Comparison of ENCODE assay signal across 2 cellular contexts in genomic region chr12:42128327-42128726, GRCh38.
TF ChIP-seq lines count a peak whose summit lies in the region.

No MANE protein-coding gene starts in this region.

TF ChIP-seq in HEK293, 187 proteins besides CTCF, POLR2A, EP300 and RAD21 (continued from another document):
- TF ChIP-seq, protein P1, sequence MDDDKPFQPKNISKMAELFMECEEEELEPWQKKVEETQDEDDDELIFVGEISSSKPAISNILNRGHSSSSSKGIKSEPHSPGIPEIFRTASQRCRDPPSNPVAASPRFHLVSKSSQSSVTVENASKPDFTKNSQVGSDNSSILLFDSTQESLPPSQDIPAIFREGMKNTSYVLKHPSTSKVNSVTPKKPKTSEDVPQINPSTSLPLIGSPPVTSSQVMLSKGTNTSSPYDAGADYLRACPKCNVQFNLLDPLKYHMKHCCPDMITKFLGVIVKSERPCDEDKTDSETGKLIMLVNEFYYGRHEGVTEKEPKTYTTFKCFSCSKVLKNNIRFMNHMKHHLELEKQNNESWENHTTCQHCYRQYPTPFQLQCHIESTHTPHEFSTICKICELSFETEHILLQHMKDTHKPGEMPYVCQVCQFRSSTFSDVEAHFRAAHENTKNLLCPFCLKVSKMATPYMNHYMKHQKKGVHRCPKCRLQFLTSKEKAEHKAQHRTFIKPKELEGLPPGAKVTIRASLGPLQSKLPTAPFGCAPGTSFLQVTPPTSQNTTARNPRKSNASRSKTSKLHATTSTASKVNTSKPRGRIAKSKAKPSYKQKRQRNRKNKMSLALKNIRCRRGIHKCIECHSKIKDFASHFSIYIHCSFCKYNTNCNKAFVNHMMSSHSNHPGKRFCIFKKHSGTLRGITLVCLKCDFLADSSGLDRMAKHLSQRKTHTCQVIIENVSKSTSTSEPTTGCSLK (tag by site-specific recombination; IDR thresholded peaks at IDR 0.05), result no peak
- peak; percentile 58; the same call in 1 of the 2 replicates for TF ChIP-seq SCRT2 (tag by site-specific recombination; IDR thresholded peaks at IDR 0.05)
- TF ChIP-seq SP7 (tag by site-specific recombination; IDR thresholded peaks at IDR 0.05), result peak; percentile 72
- no peak for TF ChIP-seq ZNF624 (tag by site-specific recombination; IDR thresholded peaks at IDR 0.05)
- peak; percentile 52; the same call in 1 of the 2 replicates for TF ChIP-seq WT1 (tag by site-specific recombination; IDR thresholded peaks at IDR 0.05)
- TF ChIP-seq ZNF629 (tag by site-specific recombination; IDR thresholded peaks at IDR 0.05), result peak; percentile 40
- TF ChIP-seq ZNF544 (tag by site-specific recombination; IDR thresholded peaks at IDR 0.05), result no peak

TF ChIP-seq in GM12878, 131 proteins besides CTCF, POLR2A, EP300 and RAD21:
- no peak for TF ChIP-seq E4F1 (IDR thresholded peaks at IDR 0.05; ENCODE audit: borderline replicate concordance, partially characterized antibody)
- no peak for TF ChIP-seq CBX5 (IDR thresholded peaks at IDR 0.05; ENCODE audit: low read depth)
- no peak for TF ChIP-seq RBBP5 (conservative IDR thresholded peaks at IDR 0.05)
- no peak for TF ChIP-seq BCLAF1 (IDR thresholded peaks at IDR 0.05)
- TF ChIP-seq BHLHE40 (IDR thresholded peaks at IDR 0.05; ENCODE audit: borderline replicate concordance in 1 of 2, low read depth in 2 of 2, low read length in 1 of 2), result no peak
- no peak for TF ChIP-seq PAX8 (IDR thresholded peaks at IDR 0.05)
- TF ChIP-seq RAD51 (IDR thresholded peaks at IDR 0.05), result no peak
- TF ChIP-seq CBX3 (IDR thresholded peaks at IDR 0.05; ENCODE audit: borderline replicate concordance, low read depth), result no peak
- no peak for TF ChIP-seq CREM (IDR thresholded peaks at IDR 0.05; ENCODE audit: low read depth)
- TF ChIP-seq, protein P2, sequence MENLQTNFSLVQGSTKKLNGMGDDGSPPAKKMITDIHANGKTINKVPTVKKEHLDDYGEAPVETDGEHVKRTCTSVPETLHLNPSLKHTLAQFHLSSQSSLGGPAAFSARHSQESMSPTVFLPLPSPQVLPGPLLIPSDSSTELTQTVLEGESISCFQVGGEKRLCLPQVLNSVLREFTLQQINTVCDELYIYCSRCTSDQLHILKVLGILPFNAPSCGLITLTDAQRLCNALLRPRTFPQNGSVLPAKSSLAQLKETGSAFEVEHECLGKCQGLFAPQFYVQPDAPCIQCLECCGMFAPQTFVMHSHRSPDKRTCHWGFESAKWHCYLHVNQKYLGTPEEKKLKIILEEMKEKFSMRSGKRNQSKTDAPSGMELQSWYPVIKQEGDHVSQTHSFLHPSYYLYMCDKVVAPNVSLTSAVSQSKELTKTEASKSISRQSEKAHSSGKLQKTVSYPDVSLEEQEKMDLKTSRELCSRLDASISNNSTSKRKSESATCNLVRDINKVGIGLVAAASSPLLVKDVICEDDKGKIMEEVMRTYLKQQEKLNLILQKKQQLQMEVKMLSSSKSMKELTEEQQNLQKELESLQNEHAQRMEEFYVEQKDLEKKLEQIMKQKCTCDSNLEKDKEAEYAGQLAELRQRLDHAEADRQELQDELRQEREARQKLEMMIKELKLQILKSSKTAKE (IDR thresholded peaks at IDR 0.05; ENCODE audit: low read depth, poor library complexity, severe bottlenecking), result no peak
